ENCODE assay signal across 12 cellular contexts in genomic region chr3:183044547-183045229, GRCh38. TPM values are rescaled to one million over a fixed set of nuclear protein-coding genes. Genes with fewer than 3 reads are reported as not detected.
A peak's percentile ranks its signal among the peaks of the same experiment; 100 is the strongest.
DNase-seq lines count a peak whose midpoint lies in the region; ATAC-seq and TF ChIP-seq lines count a peak whose summit lies in the region.
"Had no signal": no experiment of that assay in that cellular context is flagged by ENCODE, and none has a peak within 500 bp of the region (broad histone marks: within the 10 kb centered on the region; RNA-seq: fewer than 3 reads in every experiment).

No MANE protein-coding gene starts in this region.

- WGBS in thyroid gland, 2 donors, result 85 to 87% methylated on average over 11 of the region's 11 CpGs

- H3K36me3 ChIP-seq in mucosa of descending colon (ENCODE audit: low read depth), result no peaks in the 10 kb centered on the region
- peaks cover under 1 to 12% of the 10 kb centered on the region in 2 donors for H3K36me3 ChIP-seq in thyroid gland

- H3K4me1 Mint-ChIP-seq in stimulated activated naive CD8-positive, alpha-beta T cell treated with anti-CD3 and anti-CD28 coated beads, Interleukin-15, amount 100 ng/mL, for 72 hours, result peaks cover 5% of the 10 kb centered on the region

- TF ChIP-seq POLR2A in thyroid gland (IDR thresholded peaks at IDR 0.05), result no peak

- no peak overlapping the region for H3K27ac ChIP-seq in thyroid gland
- H3K27ac ChIP-seq: coronary artery, HL-60 had no signal

- intact Hi-C loops in mucosa of descending colon (cut with DNase I, micrococcal nuclease), result no loop called here
- intact Hi-C loops in thyroid gland (cut with DNase I), result no loop called here

- ATAC-seq in GM19023 (IDR thresholded peaks at IDR 0.05; ENCODE audit: unreplicated experiment) (peak; percentile 97), GM21786 (IDR thresholded peaks at IDR 0.05; ENCODE audit: unreplicated experiment) (peak; percentile 97), HG03354 (IDR thresholded peaks at IDR 0.05; ENCODE audit: poor library complexity, severe bottlenecking, unreplicated experiment) (peak; percentile 96), mucosa of descending colon (peak; percentile 41)
- ATAC-seq in stimulated activated naive CD8-positive, alpha-beta T cell treated with anti-CD3 and anti-CD28 coated beads, Interleukin-15, amount 100 ng/mL, for 72 hours, result no peak

- H3K4me1 ChIP-seq in mucosa of descending colon (ENCODE audit: low read depth) (no peaks in the 10 kb centered on the region), thyroid gland (no peaks in the 10 kb centered on the region)

- no peak overlapping the region for H3K4me3 Mint-ChIP-seq in stimulated activated naive CD8-positive, alpha-beta T cell treated with anti-CD3 and anti-CD28 coated beads, Interleukin-15, amount 100 ng/mL, for 72 hours

- DNase-seq in mucosa of descending colon (peak in 1 of 3 donors; percentile 8), nucleus accumbens (lab: John Stamatoyannopoulos, UW) (no peak), thyroid gland (no peak)
- no peak for DNase-seq in stimulated activated naive CD8-positive, alpha-beta T cell treated with anti-CD3 and anti-CD28 coated beads, Interleukin-15, amount 100 ng/mL, for 72 hours
- no peak for DNase-seq in stimulated activated CD4-positive, alpha-beta T cell treated with anti-CD3 and anti-CD28 coated beads, Interleukin-12 subunit alpha, Interleukin-12 subunit beta, amount 100 ng/mL, for 4 hours
- DNase-seq: DMS153, NCI-H2107 had no signal

- H3K9me3 ChIP-seq in mucosa of descending colon (no peaks in the 10 kb centered on the region), thyroid gland (no peaks in the 10 kb centered on the region)

- H3K27ac Mint-ChIP-seq in stimulated activated naive CD8-positive, alpha-beta T cell treated with anti-CD3 and anti-CD28 coated beads, Interleukin-15, amount 100 ng/mL, for 72 hours, result peak overlapping the region in 1 of 2 donors; percentile 84

- H3K4me3 ChIP-seq in mucosa of descending colon (no peak overlapping the region), thyroid gland (replicated peaks in 1 of 3) (no peak overlapping the region)
- H3K4me3 ChIP-seq: coronary artery had no signal

- TF ChIP-seq CTCF in mucosa of descending colon (IDR thresholded peaks at IDR 0.05), result no peak
- no peak for TF ChIP-seq CTCF in thyroid gland (IDR thresholded peaks at IDR 0.05)

- no peaks in the 10 kb centered on the region for H3K27me3 Mint-ChIP-seq in stimulated activated naive CD8-positive, alpha-beta T cell treated with anti-CD3 and anti-CD28 coated beads, Interleukin-15, amount 100 ng/mL, for 72 hours

- no peaks in the 10 kb centered on the region for H3K27me3 ChIP-seq in thyroid gland

- H3K9me3 Mint-ChIP-seq in stimulated activated naive CD8-positive, alpha-beta T cell treated with anti-CD3 and anti-CD28 coated beads, Interleukin-15, amount 100 ng/mL, for 72 hours, result no peaks in the 10 kb centered on the region

RNA-seq across cellular contexts. Expression of gene MCCC1, which starts 54.6 kb away (rescaled TPM):
- total RNA-seq in mucosa of descending colon (10 to 100 TPM; 28.1 to 36.5 (median 32.8) TPM), thyroid gland (10 to 100 TPM; 32.9 to 59.6 (median 46.3) TPM)
